8 cellular contexts compared by ENCODE assay signal in the genomic region with DNA sequence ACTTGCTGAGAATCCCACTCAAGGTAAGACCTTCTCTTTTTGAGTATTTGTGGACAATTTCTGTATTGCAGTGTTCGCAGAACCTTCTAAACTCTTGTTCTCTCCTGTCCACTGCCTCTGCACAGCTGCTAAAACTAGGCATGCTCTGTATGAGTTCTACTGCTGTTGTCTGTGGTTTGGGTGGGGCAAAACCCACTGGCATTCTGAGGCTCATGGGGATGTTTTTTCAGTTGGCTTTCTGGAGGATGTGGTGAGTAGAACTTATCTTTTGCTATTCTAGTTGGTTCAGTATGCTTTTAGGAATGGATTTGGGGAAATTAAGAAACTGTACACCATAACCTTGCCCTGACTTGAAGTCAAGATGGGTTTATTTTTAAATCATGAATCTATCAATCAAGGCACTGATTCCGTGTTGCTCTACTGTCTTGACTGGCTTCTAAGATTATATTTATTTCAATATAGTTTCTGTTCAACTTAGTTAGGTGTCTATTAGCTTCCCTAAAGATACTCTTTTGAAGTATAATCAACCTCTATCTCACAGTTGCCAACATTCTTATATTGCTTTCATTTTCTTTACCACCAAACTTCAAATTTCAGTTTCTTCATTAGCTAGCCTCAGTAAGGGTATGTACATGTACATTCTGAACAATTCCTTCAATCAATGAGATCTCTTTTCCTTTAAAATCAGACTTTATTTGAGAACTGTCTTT. TPM values are rescaled to one million over a fixed set of nuclear protein-coding genes. Genes with fewer than 3 reads are reported as not detected.
DNase-seq lines count a peak whose midpoint lies in the region; ATAC-seq, FAIRE-seq and TF ChIP-seq lines count a peak whose summit lies in the region.

No MANE protein-coding gene starts in this region.

- in situ Hi-C loops in astrocyte of the spinal cord (cut with HindIII; ENCODE audit: low sequenced_read_pairs) = no loop called here

- peak; percentile 88 for FAIRE-seq in GM19239 (lab: Jason Lieb, UNC)

- H3K9ac ChIP-seq in smooth muscle cell (ENCODE audit: low read depth) = peak overlapping the region; percentile 9

- ATAC-seq in HG03280 (IDR thresholded peaks at IDR 0.05; ENCODE audit: unreplicated experiment) (peak; percentile 86), HG03025 (IDR thresholded peaks at IDR 0.05; ENCODE audit: low FRiP score, unreplicated experiment) (no peak)

- peak overlapping the region; percentile 75 for H3K4me2 ChIP-seq in smooth muscle cell

- no peaks in the 10 kb centered on the region for H3K36me3 ChIP-seq in smooth muscle cell (ENCODE audit: low read depth)

- peak; percentile 86 for DNase-seq in A172 (ENCODE audit: low spot score)
- DNase-seq in GM19239 (ENCODE audit: insufficient read length, low spot score) = peak; percentile 12
- DNase-seq in T-helper 2 cell = peak in 3 of 5 experiments; percentile 34 to 97 (median 67)
- DNase-seq in astrocyte of the spinal cord (ENCODE audit: low read depth, low spot score) = peak; percentile 91
- no peak for DNase-seq in smooth muscle cell (lab: John Stamatoyannopoulos, UW; ENCODE audit: unreplicated experiment)
- no peak for DNase-seq in NCI-H2227 (lab: John Stamatoyannopoulos, UW; ENCODE audit: unreplicated experiment)

- H3K27ac ChIP-seq in smooth muscle cell (ENCODE audit: low read depth) = peak overlapping the region; percentile 75

- TF ChIP-seq CTCF in astrocyte of the spinal cord (IDR thresholded peaks at IDR 0.05; ENCODE audit: low read depth, low read length) = no peak
- no peak for TF ChIP-seq CTCF in smooth muscle cell (IDR thresholded peaks at IDR 0.05; ENCODE audit: borderline replicate concordance, insufficient read depth, poor library complexity, severe bottlenecking)

- 70% methylated on average over 2 of the region's 2 CpGs for WGBS in smooth muscle cell (ENCODE audit: low lambda C conversion rate)

- H3K4me3 ChIP-seq in astrocyte of the spinal cord (ENCODE audit: low read depth, low read length) (peak overlapping the region; percentile 22), smooth muscle cell (no peak overlapping the region)

- H4K20me1 ChIP-seq in smooth muscle cell (ENCODE audit: low read depth) = no peaks in the 10 kb centered on the region

- H3K9me3 ChIP-seq in smooth muscle cell (replicated peaks; ENCODE audit: low read depth) = no peaks in the 10 kb centered on the region

- H2AFZ ChIP-seq in smooth muscle cell (ENCODE audit: low read depth) = peak overlapping the region; percentile 1

- H3K79me2 ChIP-seq in smooth muscle cell (ENCODE audit: low read depth) = no peaks in the 10 kb centered on the region

- no peaks in the 10 kb centered on the region for H3K27me3 ChIP-seq in smooth muscle cell (ENCODE audit: low read depth)

- no peaks in the 10 kb centered on the region for H3F3A ChIP-seq in smooth muscle cell (ENCODE audit: low read depth)

- H3K4me1 ChIP-seq in smooth muscle cell (ENCODE audit: low read depth) = no peaks in the 10 kb centered on the region

RNA-seq across cellular contexts. Expression of a gene that starts 25.0 kb away (rescaled TPM):
- 65.8 and 68.5 TPM in 2 replicates for total RNA-seq in A172 (2014; rRNA removed; shearing (Covaris generic))
- total RNA-seq in smooth muscle cell = 89.9 and 108 TPM in 2 replicates
- polyA plus RNA-seq in smooth muscle cell = 20.6 and 25.0 TPM in 2 replicates

Comparison
In these comparisons a context has a peak if more than half of its experiments do, and no peak if none do; other contexts are left out.
1. DNase-seq: peak in A172 (single experiment), GM19239 (single experiment), T-helper 2 cell (3 of 5) and astrocyte of the spinal cord (single experiment); none in smooth muscle cell (single experiment) and NCI-H2227 (single experiment).